22 cellular contexts compared by ENCODE assay signal in the genomic region with DNA sequence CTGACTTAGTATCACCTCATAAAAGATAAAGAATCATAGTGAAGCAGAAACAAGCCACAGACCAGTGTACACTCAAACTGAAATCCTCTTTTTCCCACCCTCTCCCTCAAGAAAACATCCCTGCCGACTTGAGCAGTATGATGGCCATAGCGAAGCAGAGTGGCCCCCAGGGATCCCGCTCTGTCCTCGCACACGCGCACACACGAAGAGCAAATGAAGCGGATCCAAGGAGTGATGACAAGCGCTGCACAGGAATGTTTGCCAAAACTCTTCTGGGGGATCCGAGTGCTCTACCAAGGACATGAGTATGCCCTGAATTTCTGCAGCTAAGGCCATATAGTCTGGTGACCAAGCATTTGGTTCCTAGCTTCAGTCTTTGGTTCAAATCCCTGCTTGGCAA.
DNase-seq lines count a peak whose midpoint lies in the region; FAIRE-seq and TF ChIP-seq lines count a peak whose summit lies in the region.
"Had no signal": no experiment of that assay in that cellular context is flagged by ENCODE, and none has a peak within 500 bp of the region (broad histone marks: within the 10 kb centered on the region; RNA-seq: fewer than 3 reads in every experiment).

No MANE protein-coding gene starts in this region.

- H3K27me3 Mint-ChIP-seq in activated T-helper 1 cell treated with anti-CD3 and anti-CD28 coated beads, Interleukin-12 subunit alpha, Interleukin-12 subunit beta, Interleukin-2, Interleukin-4 antibody, amounts not matched to agents 30 ng/mL and 10 ng/mL and 1 ng/mL, durations not matched to agents 14 hours and 24 hours and 36 hours (ENCODE audit: insufficient read depth), result peaks cover 6% of the 10 kb centered on the region

- no peaks in the 10 kb centered on the region for H3K4me1 Mint-ChIP-seq in activated T-helper 1 cell treated with anti-CD3 and anti-CD28 coated beads, Interleukin-12 subunit alpha, Interleukin-12 subunit beta, Interleukin-2, Interleukin-4 antibody, amounts not matched to agents 30 ng/mL and 10 ng/mL and 1 ng/mL, durations not matched to agents 14 hours and 24 hours and 36 hours (ENCODE audit: low read depth)
- H3K4me1 Mint-ChIP-seq: B cell had no signal

- H3K4me3 ChIP-seq in H1 (ENCODE audit: extremely low read depth in 1 of 4, insufficient read depth in 2 of 4, low read depth in 3 of 4, low read length in 4 of 4), result no peak overlapping the region
- H3K4me3 ChIP-seq in mesendoderm (ENCODE audit: low read length), result no peak overlapping the region
- H3K4me3 ChIP-seq in thyroid gland (replicated peaks in 1 of 3), result no peak overlapping the region
- H3K4me3 ChIP-seq: A549; BLaER1 treated with 17β-estradiol and CSF1 and Interleukin-3, amounts not matched to agents 10 nM and 100 nM had no signal

- no peak overlapping the region for H3K4me2 ChIP-seq in H1 (ENCODE audit: insufficient read depth in 1 of 2, low read depth in 2 of 2, low read length in 2 of 2)
- no peak overlapping the region for H3K4me2 ChIP-seq in mesendoderm (ENCODE audit: low read length)
- H3K4me2 ChIP-seq: A549 had no signal

- H3K9ac ChIP-seq in H1 (replicated peaks in 1 of 4; ENCODE audit: extremely low read depth in 1 of 4, low read depth in 3 of 4, low read length in 3 of 4), result no peak overlapping the region
- no peak overlapping the region for H3K9ac ChIP-seq in mesendoderm (ENCODE audit: low read length)
- H3K9ac ChIP-seq: BLaER1 treated with 17β-estradiol and CSF1 and Interleukin-3, amounts not matched to agents 10 nM and 100 nM had no signal

- no peaks in the 10 kb centered on the region for H3K79me1 ChIP-seq in H1 (ENCODE audit: low read depth, low read length)
- no peaks in the 10 kb centered on the region for H3K79me1 ChIP-seq in mesendoderm (ENCODE audit: low read length)

- H3K56ac ChIP-seq in H1 (replicated peaks; ENCODE audit: insufficient read length, low read depth, low read length), result no peak overlapping the region
- H3K56ac ChIP-seq in mesendoderm (ENCODE audit: low read length), result no peak overlapping the region

- H4K20me1 ChIP-seq in H1 (replicated peaks in 1 of 2; ENCODE audit: control insufficient read depth in 1 of 2, insufficient read depth in 2 of 2, low read length in 2 of 2), result no peaks in the 10 kb centered on the region
- H4K20me1 ChIP-seq: BLaER1 treated with 17β-estradiol and CSF1 and Interleukin-3, amounts not matched to agents 10 nM and 100 nM had no signal

- H3K27ac ChIP-seq in H1 (ENCODE audit: low read depth, low read length) (no peak overlapping the region), mesendoderm (ENCODE audit: low read depth, low read length) (no peak overlapping the region), thyroid gland (peak overlapping the region; percentile 31 to 47 (median 44))
- H3K27ac ChIP-seq: 22Rv1; A549; BLaER1 treated with 17β-estradiol and CSF1 and Interleukin-3, amounts not matched to agents 10 nM and 100 nM; C4-2B had no signal

- no peaks in the 10 kb centered on the region for H3K79me2 ChIP-seq in H1 (ENCODE audit: control insufficient read depth in 1 of 2, insufficient read depth in 2 of 2, low read length in 2 of 2)
- H3K79me2 ChIP-seq in mesendoderm (ENCODE audit: control insufficient read depth, insufficient read depth, low read length), result no peaks in the 10 kb centered on the region

- H2BK120ac ChIP-seq in H1 (replicated peaks; ENCODE audit: low read depth, low read length) (no peak overlapping the region), mesendoderm (ENCODE audit: low read depth, low read length) (no peak overlapping the region)

- H3K4ac ChIP-seq in H1 (replicated peaks; ENCODE audit: insufficient read length, low read depth, low read length) (peak overlapping the region; percentile 81), mesendoderm (ENCODE audit: low read depth, low read length) (no peak overlapping the region)

- no peak for TF ChIP-seq EP300 in H1 (IDR thresholded peaks at IDR 0.05; ENCODE audit: borderline replicate concordance in 1 of 2, low read depth in 2 of 2, low read length in 2 of 2)

- TF ChIP-seq CTCF in H1 (IDR thresholded peaks at IDR 0.05; ENCODE audit: control extremely low read depth in 1 of 3, insufficient read depth in 1 of 3, low read depth in 1 of 3, low read length in 3 of 3), result no peak
- no peak for TF ChIP-seq CTCF in thyroid gland (IDR thresholded peaks at IDR 0.05)

- no peak overlapping the region for H4K5ac ChIP-seq in H1 (ENCODE audit: insufficient read length, low read depth, low read length)
- H4K5ac ChIP-seq in mesendoderm (ENCODE audit: low read length), result no peak overlapping the region

- POLR2A ChIA-PET in H1 (lab: Charles Lee; ENCODE audit: partially characterized antibody), result no interaction called here

- WGBS in H1 (ENCODE audit: extremely low coverage in 1 of 2, insufficient coverage in 1 of 2, insufficient read length in 1 of 2, insufficient replicate concordance in 2 of 2, low coverage in 1 of 2, low lambda C conversion rate in 2 of 2, missing lambda C conversion rate in 1 of 2), 2 experiments, result 95% methylated on average over 10 of the region's 10 CpGs; no CpG with 5 or more reads in 1 of the 2 experiments
- no CpG with 5 or more reads among the region's 10 CpGs for WGBS in mesendoderm (ENCODE audit: extremely low coverage, insufficient coverage, low lambda C conversion rate)
- WGBS in thyroid gland, 2 donors, result 31 to 42% methylated on average over 10 of the region's 10 CpGs

- H2AFZ ChIP-seq in H1 (ENCODE audit: low read length), result no peak overlapping the region

- peaks cover 4 to 23% (median 14%) of the 10 kb centered on the region in 4 experiments; a peak in 6 of 7 replicates for H3K4me1 ChIP-seq in H1 (replicated peaks in 1 of 4; ENCODE audit: control insufficient read depth in 3 of 4, insufficient read depth in 4 of 4, low read length in 3 of 4)
- H3K4me1 ChIP-seq in mesendoderm (ENCODE audit: control insufficient read depth, low read depth, low read length), result peaks cover 2% of the 10 kb centered on the region
- H3K4me1 ChIP-seq in thyroid gland, result peaks cover 16 to 18% of the 10 kb centered on the region in 2 donors
- H3K4me1 ChIP-seq: A549, Caco-2 had no signal

- H3K4me3 Mint-ChIP-seq in activated T-helper 1 cell treated with anti-CD3 and anti-CD28 coated beads, Interleukin-12 subunit alpha, Interleukin-12 subunit beta, Interleukin-2, Interleukin-4 antibody, amounts not matched to agents 30 ng/mL and 10 ng/mL and 1 ng/mL, durations not matched to agents 14 hours and 24 hours and 36 hours, result no peak overlapping the region
- H3K4me3 Mint-ChIP-seq: B cell; CD4-positive, alpha-beta T cell; CD8-positive, alpha-beta T cell had no signal

- H4K8ac ChIP-seq in H1 (ENCODE audit: extremely low read depth, insufficient read depth, low read length) (no peak overlapping the region), mesendoderm (ENCODE audit: low read depth, low read length) (no peak overlapping the region)

- H3K23me2 ChIP-seq in H1 (ENCODE audit: low read depth, low read length), result no peaks in the 10 kb centered on the region

- H3K27ac Mint-ChIP-seq in activated T-helper 1 cell treated with anti-CD3 and anti-CD28 coated beads, Interleukin-12 subunit alpha, Interleukin-12 subunit beta, Interleukin-2, Interleukin-4 antibody, amounts not matched to agents 30 ng/mL and 10 ng/mL and 1 ng/mL, durations not matched to agents 14 hours and 24 hours and 36 hours, result no peak overlapping the region
- H3K27ac Mint-ChIP-seq: B cell; CD4-positive, alpha-beta T cell; CD8-positive, alpha-beta T cell had no signal

- H3K14ac ChIP-seq in H1 (ENCODE audit: insufficient read length), result no peak overlapping the region

- CTCF ChIA-PET in H1 (lab: Charles Lee; ENCODE audit: partially characterized antibody), result no interaction called here

- no peaks in the 10 kb centered on the region for H3K36me3 Mint-ChIP-seq in activated T-helper 1 cell treated with anti-CD3 and anti-CD28 coated beads, Interleukin-12 subunit alpha, Interleukin-12 subunit beta, Interleukin-2, Interleukin-4 antibody, amounts not matched to agents 30 ng/mL and 10 ng/mL and 1 ng/mL, durations not matched to agents 14 hours and 24 hours and 36 hours (ENCODE audit: low read depth)
- H3K36me3 Mint-ChIP-seq: CD8-positive, alpha-beta T cell had no signal

- no peaks in the 10 kb centered on the region for H3K9me3 Mint-ChIP-seq in activated T-helper 1 cell treated with anti-CD3 and anti-CD28 coated beads, Interleukin-12 subunit alpha, Interleukin-12 subunit beta, Interleukin-2, Interleukin-4 antibody, amounts not matched to agents 30 ng/mL and 10 ng/mL and 1 ng/mL, durations not matched to agents 14 hours and 24 hours and 36 hours
- H3K9me3 Mint-ChIP-seq: CD4-positive, alpha-beta T cell; CD8-positive, alpha-beta T cell had no signal

- TF ChIP-seq RAD21 in H1 (IDR thresholded peaks at IDR 0.05 in 1 of 2, conservative IDR thresholded peaks at IDR 0.05 in 1 of 2; ENCODE audit: low read depth in 2 of 2, low read length in 2 of 2), result no peak

- H3K18ac ChIP-seq in H1 (ENCODE audit: extremely low read depth, low read length), result 0 out of 2 replicates have a peak overlapping the region, but pooled peaks have one; percentile 39
- H3K18ac ChIP-seq in mesendoderm (ENCODE audit: low read length), result no peak overlapping the region

- H2BK15ac ChIP-seq in H1 (ENCODE audit: low read length), result no peak overlapping the region
- no peak overlapping the region for H2BK15ac ChIP-seq in mesendoderm (replicated peaks; ENCODE audit: low read depth)

- intact Hi-C loops in thyroid gland (cut with DNase I) (no loop called here), head of caudate nucleus (cut with DNase I) (no loop called here)
- intact Hi-C loops in activated T-helper 1 cell treated with anti-CD3 and anti-CD28 coated beads, Interleukin-12 subunit alpha, Interleukin-12 subunit beta, Interleukin-2, Interleukin-4 antibody, amounts not matched to agents 30 ng/mL and 10 ng/mL and 1 ng/mL, durations not matched to agents 14 hours and 24 hours and 36 hours (cut with micrococcal nuclease), result no loop called here

- H2BK20ac ChIP-seq in H1 (ENCODE audit: low read length), result peak overlapping the region; percentile 11; the same call in 1 of the 2 replicates

- DNase-seq in DMS79 (lab: John Stamatoyannopoulos, UW) (peak; percentile 39), H1 (ENCODE audit: low read depth in 1 of 2, low spot score in 2 of 2) (no peak), mesendoderm (no peak), thyroid gland (peak; percentile 70 to 72), NCI-H1048 (lab: John Stamatoyannopoulos, UW) (no peak), head of caudate nucleus (no peak)
- no peak for DNase-seq in activated T-helper 1 cell treated with anti-CD3 and anti-CD28 coated beads, Interleukin-12 subunit alpha, Interleukin-12 subunit beta, Interleukin-2, Interleukin-4 antibody, amounts not matched to agents 30 ng/mL and 10 ng/mL and 1 ng/mL, durations not matched to agents 14 hours and 24 hours and 36 hours (ENCODE audit: low spot score)
- DNase-seq: AML-193; Caco-2; Calu3; CD4-positive, alpha-beta T cell; CD8-positive, alpha-beta T cell; GF-D8 had no signal

- H2AK5ac ChIP-seq in H1 (ENCODE audit: low read depth, low read length) (no peak overlapping the region), mesendoderm (ENCODE audit: low read length) (peak overlapping the region; percentile 23)

- H2BK5ac ChIP-seq in H1 (ENCODE audit: low read depth, low read length) (no peak overlapping the region), mesendoderm (ENCODE audit: low read length) (no peak overlapping the region)

- no peaks in the 10 kb centered on the region for H3K27me3 ChIP-seq in H1 (replicated peaks in 1 of 4; ENCODE audit: control insufficient read depth in 3 of 4, extremely low read depth in 1 of 4, insufficient read depth in 3 of 4, low read length in 3 of 4)
- no peaks in the 10 kb centered on the region for H3K27me3 ChIP-seq in mesendoderm (ENCODE audit: insufficient read depth, low read length, poor library complexity)
- no peaks in the 10 kb centered on the region for H3K27me3 ChIP-seq in thyroid gland
- H3K27me3 ChIP-seq: BLaER1 treated with 17β-estradiol and CSF1 and Interleukin-3, amounts not matched to agents 10 nM and 100 nM had no signal

- H3K23ac ChIP-seq in H1 (ENCODE audit: insufficient read length) (no peak overlapping the region), mesendoderm (ENCODE audit: low read length) (no peak overlapping the region)

- no peak for TF ChIP-seq POLR2A in H1 (IDR thresholded peaks at IDR 0.05; ENCODE audit: control extremely low read depth in 1 of 2, low read depth in 2 of 2, low read length in 2 of 2)
- no peak for TF ChIP-seq POLR2A in thyroid gland (IDR thresholded peaks at IDR 0.05)

- H2BK12ac ChIP-seq in H1 (ENCODE audit: low read depth, low read length), result peak overlapping the region; percentile 88; the same call in 1 of the 2 replicates

- H3K9me3 ChIP-seq in H1 (ENCODE audit: insufficient read depth in 2 of 2, low read depth in 1 of 2, low read length in 1 of 2) (no peaks in the 10 kb centered on the region), thyroid gland (no peaks in the 10 kb centered on the region)
- H3K9me3 ChIP-seq: A549, Caco-2 had no signal

- FAIRE-seq in H1 (lab: Jason Lieb, UNC), result no peak
- FAIRE-seq: D721Med, G401.6, GM12891, GM19239 had no signal

- no peaks in the 10 kb centered on the region for H3K36me3 ChIP-seq in H1 (ENCODE audit: control insufficient read depth in 2 of 4, insufficient read depth in 4 of 4, low read length in 3 of 4)
- no peaks in the 10 kb centered on the region for H3K36me3 ChIP-seq in mesendoderm (ENCODE audit: control insufficient read depth, insufficient read depth, low read length)
- H3K36me3 ChIP-seq in thyroid gland, result no peaks in the 10 kb centered on the region
- H3K36me3 ChIP-seq: BLaER1 treated with 17β-estradiol and CSF1 and Interleukin-3, amounts not matched to agents 10 nM and 100 nM had no signal

- H4K91ac ChIP-seq in H1 (replicated peaks; ENCODE audit: insufficient read length, low read length), result no peak overlapping the region

Comparison
In these comparisons a context has a peak if more than half of its experiments do, and no peak if none do; other contexts are left out.
1. DNase-seq: peak in DMS79 (single experiment) and thyroid gland (2 of 2); none in H1 (0 of 2), mesendoderm (single experiment), NCI-H1048 (single experiment), head of caudate nucleus (0 of 42) and activated T-helper 1 cell treated with anti-CD3 and anti-CD28 coated beads, Interleukin-12 subunit alpha, Interleukin-12 subunit beta, Interleukin-2, Interleukin-4 antibody, amounts not matched to agents 30 ng/mL and 10 ng/mL and 1 ng/mL, durations not matched to agents 14 hours and 24 hours and 36 hours (single experiment).
2. H3K27ac ChIP-seq: peak in thyroid gland (3 of 3); none in H1 (single experiment) and mesendoderm (single experiment).